13 cellular contexts compared by ENCODE assay signal in genomic region chr12:45688188-45688587, GRCh38.
"Had no signal": no experiment of that assay in that cellular context is flagged by ENCODE, and none has a peak within 500 bp of the region (broad histone marks: within the 10 kb centered on the region; RNA-seq: fewer than 3 reads in every experiment).

No MANE protein-coding gene starts in this region.

- H3K4me3 ChIP-seq: colonic mucosa, gastrocnemius medialis, left ventricle myocardium inferior had no signal

- H3K27me3 ChIP-seq: colonic mucosa, gastrocnemius medialis had no signal

- H3K9me3 ChIP-seq: colonic mucosa, gastrocnemius medialis, left ventricle myocardium inferior had no signal

- H3K36me3 ChIP-seq: colonic mucosa, gastrocnemius medialis, left ventricle myocardium inferior, WERI-Rb-1 had no signal

- ATAC-seq: activated CD4-positive, alpha-beta T cell treated with anti-CD3 and anti-CD28 coated beads for 36 hours; gastrocnemius medialis; right cardiac atrium had no signal

- H3K4me1 ChIP-seq: colonic mucosa, gastrocnemius medialis had no signal

- H3K27ac ChIP-seq: colonic mucosa, epithelial cell of prostate, gastrocnemius medialis, left ventricle myocardium inferior, WERI-Rb-1 had no signal

- DNase-seq: activated CD4-positive, alpha-beta memory T cell treated with anti-CD3 and anti-CD28 coated beads, Interleukin-2, amount 10 ng/mL, durations not matched to agents 7 days and 5 days; activated CD4-positive, alpha-beta T cell treated with anti-CD3 and anti-CD28 coated beads for 36 hours; activated naive CD4-positive, alpha-beta T cell; caudate nucleus; colonic mucosa; effector memory CD4-positive, alpha-beta T cell; gastrocnemius medialis; left ventricle myocardium inferior; nucleus accumbens; right cardiac atrium; small intestine; WERI-Rb-1 had no signal
